ENCODE assay signal across 13 cellular contexts in the genomic region with DNA sequence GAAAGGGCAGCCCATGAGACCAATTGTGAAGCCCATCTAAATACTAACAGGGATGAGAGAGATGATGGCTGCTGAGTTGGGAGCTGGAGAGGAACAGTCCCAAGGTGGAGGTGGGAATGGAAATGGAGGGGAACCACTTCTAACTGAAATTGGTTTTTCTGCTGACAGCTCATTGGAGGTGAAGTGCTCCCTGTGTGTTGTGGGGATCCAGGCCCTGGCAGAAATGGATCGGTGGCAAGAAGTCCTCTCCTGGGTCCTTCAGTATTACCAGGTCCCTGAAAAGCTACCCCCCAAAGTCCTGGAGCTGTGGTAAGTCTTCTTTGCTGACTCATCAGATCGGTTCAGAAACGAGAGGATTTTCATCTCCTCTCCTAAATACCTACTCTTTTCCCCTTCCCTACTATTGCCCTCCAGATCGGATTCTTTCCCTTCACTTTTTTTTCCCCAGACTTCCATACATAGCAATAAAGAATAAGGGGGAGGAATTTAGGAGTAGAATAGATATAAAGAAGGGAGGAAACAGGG. TPM values are rescaled to one million over a fixed set of nuclear protein-coding genes. Genes with fewer than 3 reads are reported as not detected.
DNase-seq lines count a peak whose midpoint lies in the region; ATAC-seq and TF ChIP-seq lines count a peak whose summit lies in the region.
"Had no signal": no experiment of that assay in that cellular context is flagged by ENCODE, and none has a peak within 500 bp of the region (broad histone marks: within the 10 kb centered on the region; RNA-seq: fewer than 3 reads in every experiment).

No MANE protein-coding gene starts in this region.

- no peaks in the 10 kb centered on the region for H3K9me1 ChIP-seq in IMR-90 (ENCODE audit: insufficient read depth, low read length)

- no TSS peak for BruUV-seq in IMR-90 (replicated peaks; lab: Mats Ljungman, UMichigan)

- H3K36me3 ChIP-seq in IMR-90 (ENCODE audit: control insufficient read depth, insufficient read depth, low read length), result peaks cover 21% of the 10 kb centered on the region

- WGBS in IMR-90 (ENCODE audit: extremely low coverage in 2 of 2, insufficient read length in 1 of 2), 2 experiments, result 80% methylated on average over 3 of the region's 4 CpGs; no CpG with 5 or more reads in 1 of the 2 experiments

- H3K4ac ChIP-seq in IMR-90 (ENCODE audit: low read depth, low read length), result no peak overlapping the region

- no peak overlapping the region for H4K8ac ChIP-seq in IMR-90 (ENCODE audit: low read depth in 2 of 2, low read length in 2 of 2)

- H3K4me1 ChIP-seq in IMR-90 (ENCODE audit: control insufficient read depth, insufficient read depth, low read length), result peaks cover 2% of the 10 kb centered on the region

- no peak overlapping the region for H2BK5ac ChIP-seq in IMR-90 (ENCODE audit: low read depth, low read length, poor library complexity, severe bottlenecking)

- H2BK15ac ChIP-seq in IMR-90 (ENCODE audit: low read depth, low read length), result no peak overlapping the region

- no peak overlapping the region for H2AK9ac ChIP-seq in IMR-90 (replicated peaks; ENCODE audit: low read depth, low read length, poor library complexity)

- no peak overlapping the region for H2AK5ac ChIP-seq in IMR-90 (ENCODE audit: low read depth, low read length)

- no peak overlapping the region for H2BK120ac ChIP-seq in IMR-90 (ENCODE audit: low read depth, low read length)

- no peak for TF ChIP-seq POLR2A in IMR-90 (IDR thresholded peaks at IDR 0.05; ENCODE audit: low read depth, low read length)

- H3K9me3 Mint-ChIP-seq in activated CD4-positive, alpha-beta T cell treated with anti-CD3 and anti-CD28 coated beads, Interleukin-2, amount 10 ng/mL, durations not matched to agents 24 days and 14 days, result no peaks in the 10 kb centered on the region
- no peaks in the 10 kb centered on the region for H3K9me3 Mint-ChIP-seq in activated naive CD8-positive, alpha-beta T cell treated with anti-CD3 and anti-CD28 coated beads, Interleukin-2, amount 50 U/mL, for 24 hours
- H3K9me3 Mint-ChIP-seq in nephron progenitor cell, result no peaks in the 10 kb centered on the region

- TF ChIP-seq RAD21 in IMR-90 (IDR thresholded peaks at IDR 0.05; ENCODE audit: low read length), result no peak

- in situ Hi-C loops in IMR-90 (cut with MboI; ENCODE audit: low sequenced_read_pairs), result no loop called here

- POLR2A ChIA-PET in IMR-90 (lab: Charles Lee; ENCODE audit: unreplicated experiment), result no interaction called here

- no peaks in the 10 kb centered on the region for H3K27me3 Mint-ChIP-seq in activated CD4-positive, alpha-beta T cell treated with anti-CD3 and anti-CD28 coated beads, Interleukin-2, amount 10 ng/mL, durations not matched to agents 24 days and 14 days
- H3K27me3 Mint-ChIP-seq in activated naive CD8-positive, alpha-beta T cell treated with anti-CD3 and anti-CD28 coated beads, Interleukin-2, amount 50 U/mL, for 24 hours, result no peaks in the 10 kb centered on the region
- no peaks in the 10 kb centered on the region for H3K27me3 Mint-ChIP-seq in nephron progenitor cell (ENCODE audit: low read depth, poor library complexity)

- ATAC-seq in IMR-90 (ENCODE audit: low read depth), result no peak
- no peak for ATAC-seq in activated naive CD8-positive, alpha-beta T cell treated with anti-CD3 and anti-CD28 coated beads, Interleukin-2, amount 50 U/mL, for 24 hours
- ATAC-seq: heart right ventricle, left lung, Panc1 had no signal

- H2AFZ ChIP-seq in IMR-90 (replicated peaks; ENCODE audit: low read length, poor library complexity), result no peak overlapping the region

- no peaks in the 10 kb centered on the region for H4K20me1 ChIP-seq in IMR-90 (ENCODE audit: insufficient read depth, low read length)

- no peaks in the 10 kb centered on the region for H3K27me3 ChIP-seq in IMR-90 (ENCODE audit: control insufficient read depth, insufficient read depth, low read length)
- H3K27me3 ChIP-seq: heart right ventricle, left lung, neutrophil had no signal

- H2BK20ac ChIP-seq in IMR-90 (ENCODE audit: low read depth, low read length), result no peak overlapping the region

- intact Hi-C loops in activated CD4-positive, alpha-beta T cell treated with anti-CD3 and anti-CD28 coated beads, Interleukin-2, amount 10 ng/mL, durations not matched to agents 24 days and 14 days (cut with micrococcal nuclease), result loop anchor here (5.0 kb wide), 1 partner anchor 1002 kb away; no protein-coding TSS in a partner anchor
- intact Hi-C loops in IMR-90 (cut with micrococcal nuclease), result loop anchor here (5.0 to 10.0 kb wide), 3 partner anchors 337 to 1005 kb away; no protein-coding TSS in a partner anchor

- no peak overlapping the region for H3K27ac ChIP-seq in IMR-90 (ENCODE audit: insufficient read depth, low read length)
- H3K27ac ChIP-seq: left lung, neutrophil had no signal

- no peak overlapping the region for H3K14ac ChIP-seq in IMR-90 (replicated peaks; ENCODE audit: low read depth, low read length)

- H3K56ac ChIP-seq in IMR-90 (ENCODE audit: extremely low read depth, insufficient read depth, low read length), result no peak overlapping the region

- H4K91ac ChIP-seq in IMR-90 (ENCODE audit: insufficient read depth, low read depth, low read length), result no peak overlapping the region

- H3K79me1 ChIP-seq in IMR-90 (ENCODE audit: low read depth in 1 of 2, low read length in 2 of 2), result peaks cover 23 to 48% of the 10 kb centered on the region in 2 experiments; a peak in 3 of 4 replicates

- H3K23ac ChIP-seq in IMR-90 (ENCODE audit: low read depth, low read length), result no peak overlapping the region

- H3K4me1 Mint-ChIP-seq in activated CD4-positive, alpha-beta T cell treated with anti-CD3 and anti-CD28 coated beads, Interleukin-2, amount 10 ng/mL, durations not matched to agents 24 days and 14 days, result peaks cover 43% of the 10 kb centered on the region
- H3K4me1 Mint-ChIP-seq in activated naive CD8-positive, alpha-beta T cell treated with anti-CD3 and anti-CD28 coated beads, Interleukin-2, amount 50 U/mL, for 24 hours, result peaks cover 58% of the 10 kb centered on the region
- peaks cover 52% of the 10 kb centered on the region for H3K4me1 Mint-ChIP-seq in nephron progenitor cell

- TF ChIP-seq CTCF in IMR-90 (conservative IDR thresholded peaks at IDR 0.05; ENCODE audit: low read depth, low read length) (no peak), nephron progenitor cell (IDR thresholded peaks at IDR 0.05) (no peak)

- H3K27ac Mint-ChIP-seq in activated CD4-positive, alpha-beta T cell treated with anti-CD3 and anti-CD28 coated beads, Interleukin-2, amount 10 ng/mL, durations not matched to agents 24 days and 14 days, result peak overlapping the region; percentile 93
- H3K27ac Mint-ChIP-seq in activated naive CD8-positive, alpha-beta T cell treated with anti-CD3 and anti-CD28 coated beads, Interleukin-2, amount 50 U/mL, for 24 hours, result peak overlapping the region; percentile 95
- peak overlapping the region; percentile 44 for H3K27ac Mint-ChIP-seq in nephron progenitor cell

- H3K18ac ChIP-seq in IMR-90 (ENCODE audit: low read depth, low read length), result no peak overlapping the region

- H3K9ac ChIP-seq in IMR-90 (ENCODE audit: low read depth, low read length), result no peak overlapping the region

- H3K4me3 ChIP-seq in IMR-90 (ENCODE audit: insufficient read depth, low read depth, low read length), result no peak overlapping the region

- dilution Hi-C loops in IMR-90 (cut with HindIII; ENCODE audit: low sequenced_read_pairs, unreplicated experiment), result no loop called here

- DNase-seq in activated CD4-positive, alpha-beta T cell treated with anti-CD3 and anti-CD28 coated beads, Interleukin-2, amount 10 ng/mL, durations not matched to agents 24 days and 14 days, result no peak
- no peak for DNase-seq in activated CD4-positive, alpha-beta T cell treated with anti-CD3 and anti-CD28 coated beads, Interleukin-2, amount 50 U/mL, for 1 hour
- DNase-seq in IMR-90, result no peak
- no peak for DNase-seq in activated naive CD8-positive, alpha-beta T cell treated with anti-CD3 and anti-CD28 coated beads, Interleukin-2, amount 50 U/mL, for 24 hours
- no peak for DNase-seq in nephron progenitor cell
- DNase-seq in KG1 (lab: John Stamatoyannopoulos, UW), result no peak
- DNase-seq in T-helper 9 cell, result no peak
- no peak for DNase-seq in SHP77 (lab: John Stamatoyannopoulos, UW)
- DNase-seq: heart right ventricle, left lung, NCI-H345 had no signal

- CTCF ChIA-PET in IMR-90 (lab: Yijun Ruan, JAX), result no interaction called here

- H3K36me3 Mint-ChIP-seq in activated CD4-positive, alpha-beta T cell treated with anti-CD3 and anti-CD28 coated beads, Interleukin-2, amount 10 ng/mL, durations not matched to agents 24 days and 14 days (ENCODE audit: low read depth), result peaks cover 47% of the 10 kb centered on the region
- H3K36me3 Mint-ChIP-seq in activated naive CD8-positive, alpha-beta T cell treated with anti-CD3 and anti-CD28 coated beads, Interleukin-2, amount 50 U/mL, for 24 hours (ENCODE audit: low read depth), result peaks cover 48% of the 10 kb centered on the region
- peaks cover 50% of the 10 kb centered on the region for H3K36me3 Mint-ChIP-seq in nephron progenitor cell (ENCODE audit: low read depth)

- peak overlapping the region; percentile 96 for H3K4me3 Mint-ChIP-seq in activated CD4-positive, alpha-beta T cell treated with anti-CD3 and anti-CD28 coated beads, Interleukin-2, amount 10 ng/mL, durations not matched to agents 24 days and 14 days
- H3K4me3 Mint-ChIP-seq in activated naive CD8-positive, alpha-beta T cell treated with anti-CD3 and anti-CD28 coated beads, Interleukin-2, amount 50 U/mL, for 24 hours, result peak overlapping the region; percentile 94
- peak overlapping the region; percentile 98 for H3K4me3 Mint-ChIP-seq in nephron progenitor cell

- H3K4me2 ChIP-seq in IMR-90 (ENCODE audit: low read depth, low read length), result no peak overlapping the region

- no peak overlapping the region for H4K5ac ChIP-seq in IMR-90 (ENCODE audit: low read depth, low read length)

- H3K9me3 ChIP-seq in IMR-90 (ENCODE audit: control insufficient read depth, insufficient read depth, low read length), result no peaks in the 10 kb centered on the region
- H3K9me3 ChIP-seq: heart right ventricle, left lung, neutrophil had no signal

RNA-seq across cellular contexts. Expression of a gene that starts 2.0 kb away (rescaled TPM):
- 53.5 and 54.0 TPM in 2 replicates for total RNA-seq in activated CD4-positive, alpha-beta T cell treated with anti-CD3 and anti-CD28 coated beads, Interleukin-2, amount 10 ng/mL, durations not matched to agents 24 days and 14 days
- total RNA-seq in IMR-90 (2012; rRNA removed), result 10.6 and 12.2 TPM in 2 replicates
- polyA plus RNA-seq in IMR-90 (2012; rRNA removed), result 17.8 and 18.5 TPM in 2 replicates
- 12.2 and 14.4 TPM in 2 replicates for polyA plus RNA-seq in IMR-90 (2012; cell fraction: cytosol; rRNA removed)
- polyA plus RNA-seq in IMR-90 (2012; cell fraction: nucleus; rRNA removed; ENCODE audit: low replicate concordance), result 12.7 and 13.0 TPM in 2 replicates

RNA-seq across cellular contexts. Expression of a gene that starts 30.8 kb away (rescaled TPM):
- 1.2 and 1.7 TPM in 2 replicates for total RNA-seq in activated CD4-positive, alpha-beta T cell treated with anti-CD3 and anti-CD28 coated beads, Interleukin-2, amount 10 ng/mL, durations not matched to agents 24 days and 14 days
- 1.4 and 1.9 TPM in 2 replicates for total RNA-seq in IMR-90 (2012; rRNA removed)
- polyA plus RNA-seq in IMR-90 (2012; rRNA removed), result 2.2 and 2.8 TPM in 2 replicates
- 1.3 and 2.5 TPM in 2 replicates for polyA plus RNA-seq in IMR-90 (2012; cell fraction: cytosol; rRNA removed)
- polyA plus RNA-seq in IMR-90 (2012; cell fraction: nucleus; rRNA removed; ENCODE audit: low replicate concordance), result 4.1 and 6.9 TPM in 2 replicates

RNA-seq across cellular contexts. Expression of a gene that starts 55.4 kb away (rescaled TPM):
- 47.0 and 51.2 TPM in 2 replicates for total RNA-seq in activated CD4-positive, alpha-beta T cell treated with anti-CD3 and anti-CD28 coated beads, Interleukin-2, amount 10 ng/mL, durations not matched to agents 24 days and 14 days
- 16.1 and 17.6 TPM in 2 replicates for total RNA-seq in IMR-90 (2012; rRNA removed)
- 26.8 and 30.0 TPM in 2 replicates for polyA plus RNA-seq in IMR-90 (2012; rRNA removed)
- polyA plus RNA-seq in IMR-90 (2012; cell fraction: cytosol; rRNA removed), result 10.9 and 13.3 TPM in 2 replicates
- polyA plus RNA-seq in IMR-90 (2012; cell fraction: nucleus; rRNA removed; ENCODE audit: low replicate concordance), result 92.0 and 112 TPM in 2 replicates

Comparison
In these comparisons a context has a peak if more than half of its experiments do, and no peak if none do; other contexts are left out.
1. H3K27ac Mint-ChIP-seq: peak in every context shown above with its lines; median percentile 95 in activated naive CD8-positive, alpha-beta T cell treated with anti-CD3 and anti-CD28 coated beads, Interleukin-2, amount 50 U/mL, for 24 hours; 93 in activated CD4-positive, alpha-beta T cell treated with anti-CD3 and anti-CD28 coated beads, Interleukin-2, amount 10 ng/mL, durations not matched to agents 24 days and 14 days; 44 in nephron progenitor cell.